In the genomic region with DNA sequence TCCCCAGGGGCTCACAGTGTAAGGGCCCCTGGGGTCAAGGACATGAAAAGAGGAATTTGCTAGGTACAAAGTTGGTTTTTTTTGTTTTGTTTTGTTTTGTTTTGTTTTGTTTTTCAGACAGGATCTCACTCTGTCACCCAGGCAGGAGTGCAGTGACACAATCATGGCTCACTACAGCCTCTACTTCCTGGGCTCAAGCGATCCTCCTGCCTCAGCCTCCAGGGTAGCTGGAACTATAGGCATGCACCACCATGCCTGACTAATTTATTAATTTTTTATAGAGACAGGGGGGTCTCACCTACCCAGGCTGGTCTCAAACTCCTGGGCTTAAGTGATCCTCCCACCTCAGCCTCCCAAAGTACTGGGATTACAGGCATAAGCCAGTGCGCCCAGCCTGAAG, we compare ENCODE assay signal across 10 cellular contexts. TPM values are rescaled to one million over a fixed set of nuclear protein-coding genes. Genes with fewer than 3 reads are reported as not detected.
A peak's percentile ranks its signal among the peaks of the same experiment; 100 is the strongest.
DNase-seq lines count a peak whose midpoint lies in the region; ATAC-seq, FAIRE-seq and TF ChIP-seq lines count a peak whose summit lies in the region.
"Not testable (repeated sequence)": the region's sequence is repeated elsewhere in the genome, so short reads cannot be mapped to it uniquely, and the experiment has no call there.
"Had no signal": no experiment of that assay in that cellular context is flagged by ENCODE, and none has a peak within 500 bp of the region (broad histone marks: within the 10 kb centered on the region; RNA-seq: fewer than 3 reads in every experiment).

No MANE protein-coding gene starts in this region.

- not testable (repeated sequence) for H3K9me3 Mint-ChIP-seq in neural progenitor cell

- H3K27ac Mint-ChIP-seq in neural progenitor cell = not testable (repeated sequence)

- H3K79me2 ChIP-seq in K562 (ENCODE audit: control insufficient read depth, insufficient read depth, low read length); HepG2 (ENCODE audit: insufficient read depth, low read length); neural progenitor cell (ENCODE audit: low read depth): not testable (repeated sequence)

- ATAC-seq in K562; Right ventricle myocardium superior (ENCODE audit: poor library complexity); HepG2; sciatic nerve: not testable (repeated sequence)

- WGBS in K562 (ENCODE audit: insufficient coverage, low coverage, missing lambda C conversion rate) = 79% methylated on average over 2 of the region's 2 CpGs
- WGBS in HepG2 (ENCODE audit: low lambda C conversion rate) = 64% methylated on average over 2 of the region's 2 CpGs

- not testable (repeated sequence) for H3K36me3 Mint-ChIP-seq in neural progenitor cell

- H3K4me3 ChIP-seq in K562; right atrium auricular region; HepG2 (replicated peaks in 1 of 3; ENCODE audit: insufficient read depth in 1 of 3, low read depth in 2 of 3, low read length in 3 of 3); neural progenitor cell: not testable (repeated sequence)

- intact Hi-C loops in K562 (cut with micrococcal nuclease) (loop anchor here (1.0 to 10.0 kb wide), 2 partner anchors 54 to 207 kb away; a partner anchor contains a TSS), Right ventricle myocardium superior (cut with DNase I) (loop anchor here (5.0 kb wide), 1 partner anchor 45 kb away; a partner anchor contains a TSS), sciatic nerve (cut with DNase I) (loop anchor here (10.0 kb wide), 1 partner anchor 157 kb away; no protein-coding TSS in a partner anchor)
- intact Hi-C loops in HepG2 (cut with micrococcal nuclease; ENCODE audit: unreplicated experiment) = not testable (repeated sequence)

- not testable (repeated sequence) for TF ChIP-seq EP300 in K562 (IDR thresholded peaks at IDR 0.05; ENCODE audit: low read length); HepG2 (IDR thresholded peaks at IDR 0.05; ENCODE audit: low read depth in 2 of 2, low read length in 2 of 2); HepG2 (CRISPR knock-in tag; IDR thresholded peaks at IDR 0.05; ENCODE audit: borderline replicate concordance)

- CTCF ChIA-PET in K562 (lab: Yijun Ruan, JAX; ENCODE audit: low intra/inter-chr PET ratio) = interaction anchor here (1.2 kb wide), 1 partner anchor 153 kb away, joined by 4 read pairs; no protein-coding TSS in a partner anchor
- CTCF ChIA-PET in HepG2 (lab: Yijun Ruan, JAX; ENCODE audit: low intra/inter-chr PET ratio, low total read pairs) = not testable (repeated sequence)

- H3K4me2 ChIP-seq in K562 (ENCODE audit: insufficient read depth, low read length); HepG2 (ENCODE audit: low read depth, low read length); neural progenitor cell: not testable (repeated sequence)

- FAIRE-seq in K562 (lab: Jason Lieb, UNC); HepG2 (lab: Jason Lieb, UNC): not testable (repeated sequence)

- H3K36me3 ChIP-seq in K562 (ENCODE audit: control insufficient read depth, insufficient read depth, low read length); right atrium auricular region; HepG2 (replicated peaks in 1 of 2; ENCODE audit: control insufficient read depth in 1 of 2, insufficient read depth in 2 of 2, low read length in 2 of 2); neural progenitor cell: not testable (repeated sequence)

- H3K9me3 ChIP-seq in K562 (replicated peaks; ENCODE audit: control insufficient read depth, insufficient read depth, low read depth, low read length); right atrium auricular region; HepG2 (ENCODE audit: low read length); neural progenitor cell (ENCODE audit: low read depth): not testable (repeated sequence)

- peaks cover 24 to 64% of the 10 kb centered on the region in 2 experiments; a peak in 4 of 5 replicates for H3K4me1 ChIP-seq in K562 (replicated peaks in 1 of 2; ENCODE audit: control insufficient read depth in 2 of 2, insufficient read depth in 2 of 2, low read length in 2 of 2)
- peaks cover 0 to 21% of the 10 kb centered on the region in 2 donors for H3K4me1 ChIP-seq in right atrium auricular region
- H3K4me1 ChIP-seq in HepG2 (ENCODE audit: insufficient read depth, low read length) = not testable (repeated sequence)
- H3K4me1 ChIP-seq in neural progenitor cell = peaks cover 31% of the 10 kb centered on the region

- POLR2A ChIA-PET in K562 (lab: Yijun Ruan, JAX) = interaction anchor here (0.8 to 1.7 kb wide), 4 partner anchors 9 to 111 kb away, joined by 3 to 5 read pairs (median 4); no protein-coding TSS in a partner anchor
- POLR2A ChIA-PET in HepG2 (lab: Yijun Ruan, JAX) = not testable (repeated sequence)

- H3K27ac ChIP-seq in K562 (ENCODE audit: extremely low read depth, low read depth, low read length); HepG2 (ENCODE audit: extremely low read length, insufficient read depth, low read length): not testable (repeated sequence)
- H3K27ac ChIP-seq in right atrium auricular region = peak overlapping the region; percentile 87 to 94
- peak overlapping the region; percentile 88 for H3K27ac ChIP-seq in neural progenitor cell

- peaks cover 32% of the 10 kb centered on the region for H3F3A ChIP-seq in neural progenitor cell (ENCODE audit: low read depth)

- not testable (repeated sequence) for BruUV-seq in K562 (replicated peaks; lab: Mats Ljungman, UMichigan); HepG2 (replicated peaks; lab: Mats Ljungman, UMichigan)

- H3K4me1 Mint-ChIP-seq in neural progenitor cell = peaks cover 39% of the 10 kb centered on the region

- not testable (repeated sequence) for H3K9me1 ChIP-seq in K562 (ENCODE audit: control insufficient read depth, insufficient read depth, low read length)

- not testable (repeated sequence) for H2AFZ ChIP-seq in K562 (ENCODE audit: low read depth, low read length); HepG2 (ENCODE audit: low read length); neural progenitor cell (replicated peaks)

- not testable (repeated sequence) for H3K27me3 ChIP-seq in K562 (ENCODE audit: control insufficient read depth in 2 of 2, insufficient read depth in 2 of 2, low read length in 2 of 2); right atrium auricular region; neural progenitor cell
- H3K27me3 ChIP-seq in HepG2 (ENCODE audit: control insufficient read depth in 1 of 2, insufficient read depth in 2 of 2, low read length in 2 of 2) = peaks cover 3 to 18% of the 10 kb centered on the region in 2 experiments

- not testable (repeated sequence) for TF ChIP-seq RAD21 in K562 (CRISPR knock-in tag; conservative IDR thresholded peaks at IDR 0.05 in 1 of 2, IDR thresholded peaks at IDR 0.05 in 1 of 2); HepG2 (CRISPR knock-in tag; IDR thresholded peaks at IDR 0.05)

- TF ChIP-seq POLR2A in K562 (conservative IDR thresholded peaks at IDR 0.05); HepG2 (IDR thresholded peaks at IDR 0.05; ENCODE audit: insufficient read depth in 1 of 2, low read depth in 2 of 2, low read length in 2 of 2): not testable (repeated sequence)

- H4K20me1 ChIP-seq in K562 (replicated peaks; ENCODE audit: control insufficient read depth, insufficient read depth, low read length); HepG2 (ENCODE audit: insufficient read depth, low read length); neural progenitor cell (ENCODE audit: low read depth): not testable (repeated sequence)

- peaks cover 18% of the 10 kb centered on the region for H3K27me3 Mint-ChIP-seq in neural progenitor cell (ENCODE audit: insufficient read depth, low read depth)

- peak; percentile 28 for DNase-seq in activated effector memory CD4-positive, alpha-beta T cell treated with anti-CD3 and anti-CD28 coated beads, Interleukin-2, amount 50 U/mL, for 16 hours
- DNase-seq in K562 (ENCODE audit: extremely low read depth in 1 of 4, low spot score in 3 of 4); right atrium auricular region (ENCODE audit: low spot score); HepG2 (ENCODE audit: low spot score); neural progenitor cell (ENCODE audit: low spot score): not testable (repeated sequence)
- DNase-seq in Right ventricle myocardium superior (peak; percentile 1), sciatic nerve (ENCODE audit: low spot score) (peak; percentile 0)

- not testable (repeated sequence) for H3K9ac ChIP-seq in K562 (ENCODE audit: insufficient read depth in 1 of 2, low read depth in 2 of 2, low read length in 2 of 2); HepG2 (ENCODE audit: insufficient read depth, low read depth, low read length); neural progenitor cell

- TF ChIP-seq CTCF in K562 (IDR thresholded peaks at IDR 0.05 in 2 of 3, conservative IDR thresholded peaks at IDR 0.05 in 1 of 3; ENCODE audit: insufficient read depth in 2 of 3, low read depth in 1 of 3, low read length in 3 of 3); right atrium auricular region (IDR thresholded peaks at IDR 0.05); HepG2 (CRISPR knock-in tag; IDR thresholded peaks at IDR 0.05); neural progenitor cell (IDR thresholded peaks at IDR 0.05): not testable (repeated sequence)

- not testable (repeated sequence) for H3K4me3 Mint-ChIP-seq in neural progenitor cell

- in situ Hi-C loops in K562 (cut with MboI) = loop anchor here (5.0 to 10.0 kb wide), 2 partner anchors 117 to 155 kb away; no protein-coding TSS in a partner anchor
- in situ Hi-C loops in HepG2 (cut with HindIII; ENCODE audit: extremely low pct_ligation_motif_present, low pct_unique_long_range_greater_than_20kb) = loop anchor here (10.0 kb wide), 1 partner anchor 277 kb away; no protein-coding TSS in a partner anchor

RNA-seq across cellular contexts. Expression of a gene that starts 42.5 kb away (rescaled TPM):
- total RNA-seq in K562 (2011; cell fraction: chromatin; rRNA removed; ENCODE audit: low replicate concordance) = 0.49 TPM in 1 of 2 replicates, not detected in the other
- 1.1 and 1.2 TPM in 2 replicates for total RNA-seq in K562 (2011; cell fraction: nucleolus; rRNA removed)
- 0.66 and 0.99 TPM in 2 replicates for total RNA-seq in K562 (2011; cell fraction: nucleoplasm; rRNA removed)
- total RNA-seq in K562 (2014; rRNA removed) (0.23 and 0.65 TPM in 2 replicates), K562 (2014; rRNA removed; fragmentation: Illumina TruSeq; extraction: Trizol) (not detected in 2 replicates), K562 (2015; rRNA removed; fragmentation: Illumina TruSeq; extraction: Trizol) (0.18 and 0.30 TPM in 2 replicates), K562 (2021) (0.56 and 0.93 TPM in 2 replicates), Right ventricle myocardium superior (115 TPM), right atrium auricular region (100 to 1,000 TPM; 124 to 216 TPM), HepG2 (2016; rRNA removed; fragmentation: Illumina TruSeq; extraction: Trizol) (0.66 and 1.2 TPM in 2 replicates), neural progenitor cell (ENCODE audit: low replicate concordance) (5.4 and 11.5 TPM in 2 replicates), sciatic nerve (8.6 TPM)
- polyA plus RNA-seq in K562 (2011; rRNA removed) (0.18 and 0.41 TPM in 2 replicates), K562 (2014; fragmentation: Illumina TruSeq; extraction: Trizol) (0.09 and 0.37 TPM in 2 replicates), K562 (2014; fragmentation: Nextera tagmentation; extraction: Ambion mirVana) (not detected), K562 (2014; rRNA removed) (0.86 TPM in 1 of 2 replicates, not detected in the other), HepG2 (2011; rRNA removed) (0.33 and 0.67 TPM in 2 replicates)
- 0.48 and 0.50 TPM in 2 replicates for polyA plus RNA-seq in K562 (2011; cell fraction: cytosol; rRNA removed)
- 0.68 and 0.87 TPM in 2 replicates for polyA plus RNA-seq in K562 (2011; cell fraction: nucleus; rRNA removed)
- polyA plus RNA-seq in K562 (2012) = 0.64 and 1.3 TPM in 2 replicates
- 0.09 and 0.11 TPM in 2 replicates for polyA minus RNA-seq in K562 (2011; rRNA and poly(A)+ RNA removed)
- polyA minus RNA-seq in K562 (2011; cell fraction: cytosol; rRNA and poly(A)+ RNA removed) = not detected in 2 replicates
- polyA minus RNA-seq in K562 (2011; cell fraction: nucleus; rRNA and poly(A)+ RNA removed) = 0.13 and 1.00 TPM in 2 replicates
- 1.1 TPM in 2 replicates for total RNA-seq in HepG2 (2016; cell fraction: cytosol; rRNA removed; fragmentation: Illumina TruSeq; extraction: Trizol; ENCODE audit: low read depth)
- total RNA-seq in HepG2 (2016; cell fraction: insoluble cytoplasmic fraction; rRNA removed; fragmentation: Illumina TruSeq; extraction: Trizol) = 0.85 and 1.0 TPM in 2 replicates
- 1.7 TPM in 2 replicates for total RNA-seq in HepG2 (2016; cell fraction: membrane; rRNA removed; fragmentation: Illumina TruSeq; extraction: Trizol)
- total RNA-seq in HepG2 (2016; cell fraction: nucleus; rRNA removed; fragmentation: Illumina TruSeq; extraction: Trizol) = 0.28 and 1.4 TPM in 2 replicates
- 0.47 and 1.0 TPM in 2 replicates for polyA plus RNA-seq in HepG2 (2011; cell fraction: cytosol; rRNA removed)
- 0.66 and 0.87 TPM in 2 replicates for polyA plus RNA-seq in HepG2 (2011; cell fraction: nucleus; rRNA removed)
- 0.69 and 0.78 TPM in 2 replicates for polyA plus RNA-seq in HepG2 (2012)
- polyA plus RNA-seq in HepG2 (2016; cell fraction: cytosol; fragmentation: Illumina TruSeq; extraction: Trizol; ENCODE audit: low read depth) = 1.2 and 1.6 TPM in 2 replicates
- 0.74 and 0.82 TPM in 2 replicates for polyA plus RNA-seq in HepG2 (2016; cell fraction: insoluble cytoplasmic fraction; fragmentation: Illumina TruSeq; extraction: Trizol; ENCODE audit: low read depth)
- 1.7 TPM in 2 replicates for polyA plus RNA-seq in HepG2 (2016; cell fraction: membrane; fragmentation: Illumina TruSeq; extraction: Trizol; ENCODE audit: low read depth)
- 0.56 and 0.57 TPM in 2 replicates for polyA plus RNA-seq in HepG2 (2016; cell fraction: nucleus; fragmentation: Illumina TruSeq; extraction: Trizol; ENCODE audit: insufficient read depth, low read depth)
- 0.16 and 1.9 TPM in 2 replicates for polyA minus RNA-seq in HepG2 (2011; rRNA and poly(A)+ RNA removed; ENCODE audit: low replicate concordance)
- 0.70 and 0.79 TPM in 2 replicates for polyA minus RNA-seq in HepG2 (2011; cell fraction: cytosol; rRNA and poly(A)+ RNA removed)
- 0.52 and 1.1 TPM in 2 replicates for polyA minus RNA-seq in HepG2 (2011; cell fraction: nucleus; rRNA and poly(A)+ RNA removed)
- total RNA-seq: A673; Calu3; CD4-positive, alpha-beta memory T cell had no signal
- polyA plus RNA-seq: CD4-positive, alpha-beta memory T cell had no signal

RNA-seq across cellular contexts. Expression of a gene that starts 55.7 kb away (rescaled TPM):
- total RNA-seq in K562 (2011; cell fraction: chromatin; rRNA removed; ENCODE audit: low replicate concordance) = 38.6 and 86.5 TPM in 2 replicates
- 61.2 and 70.5 TPM in 2 replicates for total RNA-seq in K562 (2011; cell fraction: nucleolus; rRNA removed)
- total RNA-seq in K562 (2011; cell fraction: nucleoplasm; rRNA removed) = 59.7 and 74.0 TPM in 2 replicates
- 55.5 and 85.8 TPM in 2 replicates for total RNA-seq in K562 (2014; rRNA removed)
- 23.7 and 28.6 TPM in 2 replicates for total RNA-seq in K562 (2014; rRNA removed; fragmentation: Illumina TruSeq; extraction: Trizol)
- 55.6 and 55.9 TPM in 2 replicates for total RNA-seq in K562 (2015; rRNA removed; fragmentation: Illumina TruSeq; extraction: Trizol)
- total RNA-seq in K562 (2021) = 103 and 105 TPM in 2 replicates
- polyA plus RNA-seq in K562 (2011; rRNA removed) = 29.9 and 50.1 TPM in 2 replicates
- 60.0 and 102 TPM in 2 replicates for polyA plus RNA-seq in K562 (2011; cell fraction: cytosol; rRNA removed)
- 43.9 and 60.4 TPM in 2 replicates for polyA plus RNA-seq in K562 (2011; cell fraction: nucleus; rRNA removed)
- 66.9 and 81.0 TPM in 2 replicates for polyA plus RNA-seq in K562 (2012)
- polyA plus RNA-seq in K562 (2014; fragmentation: Illumina TruSeq; extraction: Trizol) = 65.0 and 68.7 TPM in 2 replicates
- 1 to 10 TPM in 1 of 2 experiments, under 1 TPM in 1; 0.56 to 1.2 TPM for polyA plus RNA-seq in K562 (2014; fragmentation: Nextera tagmentation; extraction: Ambion mirVana)
- polyA plus RNA-seq in K562 (2014; rRNA removed) = 55.2 and 59.6 TPM in 2 replicates
- polyA minus RNA-seq in K562 (2011; rRNA and poly(A)+ RNA removed) = 23.2 and 33.4 TPM in 2 replicates
- 57.5 and 69.4 TPM in 2 replicates for polyA minus RNA-seq in K562 (2011; cell fraction: cytosol; rRNA and poly(A)+ RNA removed)
- polyA minus RNA-seq in K562 (2011; cell fraction: nucleus; rRNA and poly(A)+ RNA removed) = 13.3 and 20.8 TPM in 2 replicates
- total RNA-seq in Right ventricle myocardium superior = 55.7 TPM
- total RNA-seq in right atrium auricular region = 10 to 100 TPM; 31.8 to 55.3 TPM
- total RNA-seq in HepG2 (2016; rRNA removed; fragmentation: Illumina TruSeq; extraction: Trizol) = 0.14 and 0.18 TPM in 2 replicates
- not detected in 2 replicates for total RNA-seq in HepG2 (2016; cell fraction: cytosol; rRNA removed; fragmentation: Illumina TruSeq; extraction: Trizol; ENCODE audit: low read depth)
- 0.15 and 0.26 TPM in 2 replicates for total RNA-seq in HepG2 (2016; cell fraction: insoluble cytoplasmic fraction; rRNA removed; fragmentation: Illumina TruSeq; extraction: Trizol)
- total RNA-seq in HepG2 (2016; cell fraction: membrane; rRNA removed; fragmentation: Illumina TruSeq; extraction: Trizol) = 0.15 TPM in 1 of 2 replicates, not detected in the other
- 0.50 and 0.68 TPM in 2 replicates for total RNA-seq in HepG2 (2016; cell fraction: nucleus; rRNA removed; fragmentation: Illumina TruSeq; extraction: Trizol)
- polyA plus RNA-seq in HepG2 (2011; rRNA removed) = 0.51 and 0.62 TPM in 2 replicates
- 0.37 and 0.43 TPM in 2 replicates for polyA plus RNA-seq in HepG2 (2011; cell fraction: cytosol; rRNA removed)
- 0.63 and 0.69 TPM in 2 replicates for polyA plus RNA-seq in HepG2 (2011; cell fraction: nucleus; rRNA removed)
- polyA plus RNA-seq in HepG2 (2012) = 0.25 and 0.30 TPM in 2 replicates
- polyA plus RNA-seq in HepG2 (2016; cell fraction: cytosol; fragmentation: Illumina TruSeq; extraction: Trizol; ENCODE audit: low read depth) = 0.03 and 0.11 TPM in 2 replicates
- 0.12 and 0.21 TPM in 2 replicates for polyA plus RNA-seq in HepG2 (2016; cell fraction: insoluble cytoplasmic fraction; fragmentation: Illumina TruSeq; extraction: Trizol; ENCODE audit: low read depth)
- polyA plus RNA-seq in HepG2 (2016; cell fraction: membrane; fragmentation: Illumina TruSeq; extraction: Trizol; ENCODE audit: low read depth) = 0.07 and 0.10 TPM in 2 replicates
- polyA plus RNA-seq in HepG2 (2016; cell fraction: nucleus; fragmentation: Illumina TruSeq; extraction: Trizol; ENCODE audit: insufficient read depth, low read depth) = 0.11 and 0.22 TPM in 2 replicates
- 0.62 and 23.9 TPM in 2 replicates for polyA minus RNA-seq in HepG2 (2011; rRNA and poly(A)+ RNA removed; ENCODE audit: low replicate concordance)
- polyA minus RNA-seq in HepG2 (2011; cell fraction: cytosol; rRNA and poly(A)+ RNA removed) = 0.26 and 0.49 TPM in 2 replicates
- 0.12 and 0.13 TPM in 2 replicates for polyA minus RNA-seq in HepG2 (2011; cell fraction: nucleus; rRNA and poly(A)+ RNA removed)
- 0.32 and 1.5 TPM in 2 replicates for total RNA-seq in neural progenitor cell (ENCODE audit: low replicate concordance)
- 4.2 TPM for total RNA-seq in sciatic nerve
- total RNA-seq: Calu3 had no signal
